ENCODE assay signal across 8 cellular contexts in the genomic region with DNA sequence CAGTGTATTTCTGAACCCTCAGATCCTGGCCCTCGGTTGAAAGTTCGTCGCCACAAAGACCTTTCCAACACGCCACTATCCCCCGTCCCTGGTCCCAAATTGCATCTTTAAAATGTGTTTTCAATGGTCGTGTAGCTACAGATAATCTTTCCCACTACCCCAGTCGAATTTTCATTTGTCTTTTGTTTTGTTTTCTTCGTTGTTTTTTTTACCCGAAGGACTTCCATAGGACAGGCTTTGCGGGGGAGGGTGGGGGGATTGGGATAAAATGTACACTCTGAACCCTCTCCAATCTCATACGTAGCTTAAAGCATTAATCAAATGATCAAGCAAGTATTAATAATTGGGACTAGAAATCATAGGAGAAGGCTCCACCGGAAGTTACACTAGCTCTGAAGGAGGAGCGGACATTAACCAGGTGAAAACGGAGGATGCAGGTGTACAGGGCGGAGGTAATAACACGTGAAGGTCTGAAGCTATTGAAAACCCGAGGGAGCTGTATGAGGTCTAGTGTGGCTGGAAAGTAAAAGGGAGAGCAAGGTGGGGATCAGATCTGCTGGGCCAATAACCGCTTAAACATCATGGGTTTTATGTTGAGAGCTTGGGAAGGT. TPM values are rescaled to one million over a fixed set of nuclear protein-coding genes. Genes with fewer than 3 reads are reported as not detected.
DNase-seq lines count a peak whose midpoint lies in the region; ATAC-seq and TF ChIP-seq lines count a peak whose summit lies in the region.

No MANE protein-coding gene starts in this region.

- no peaks in the 10 kb centered on the region for H3F3A ChIP-seq in PC-3 (ENCODE audit: low read length, unreplicated experiment)

- peak overlapping the region; percentile 83 for H3K4me2 ChIP-seq in PC-3 (ENCODE audit: low read length)

- peaks cover 5% of the 10 kb centered on the region; the same call in 1 of the 2 replicates for H3K4me1 ChIP-seq in HAP-1
- peaks cover 8% of the 10 kb centered on the region for H3K4me1 ChIP-seq in PC-3 (ENCODE audit: insufficient read depth, low read length)
- H3K4me1 ChIP-seq in sigmoid colon, result peaks cover 0 to 39% (median 28%) of the 10 kb centered on the region in 4 donors

- in situ Hi-C loops in HAP-1 (cut with MboI; ENCODE audit: low sequenced_read_pairs), result no loop called here

- BruUV-seq in PC-3 (replicated peaks; lab: Mats Ljungman, UMichigan), result TSS peak; percentile 94

- CTCF ChIA-PET in PC-3 (lab: Charles Lee), result interaction anchor here (0.6 kb wide), 1 partner anchor 390 kb away, joined by 9 read pairs; no protein-coding TSS in a partner anchor

- 9 to 18% methylated on average over 18 of the region's 18 CpGs for WGBS in sigmoid colon, 2 donors

- no peaks in the 10 kb centered on the region for H3K9me3 Mint-ChIP-seq in natural killer cell

- 0 out of 2 replicates have a peak, but pooled peaks cover 13% of the 10 kb centered on the region for H4K20me1 ChIP-seq in PC-3 (ENCODE audit: low read length)

- peak overlapping the region; percentile 95 for H3K9ac ChIP-seq in PC-3 (ENCODE audit: low read length)

- H3K79me2 ChIP-seq in PC-3 (ENCODE audit: low read length), result peaks cover 41% of the 10 kb centered on the region

- intact Hi-C loops in PC-3 (cut with micrococcal nuclease) (loop anchor here (1.0 kb wide), 2 partner anchors 32 to 403 kb away; partner anchors contain the start of gene PHF14), sigmoid colon (cut with DNase I) (loop anchor here (1.0 kb wide), 1 partner anchor 32 kb away; the partner anchor contains the start of gene PHF14), natural killer cell (cut with micrococcal nuclease) (loop anchor here (1.0 kb wide), 1 partner anchor 32 kb away; the partner anchor contains the start of gene PHF14)

- H3K27ac Mint-ChIP-seq in natural killer cell, result no peak overlapping the region

- peaks cover 0 to 4% of the 10 kb centered on the region in 2 donors for H3K27me3 Mint-ChIP-seq in natural killer cell (ENCODE audit: low read depth in 2 of 2)

- H2AFZ ChIP-seq in PC-3 (ENCODE audit: low read length), result peak overlapping the region; percentile 99

- no peaks in the 10 kb centered on the region for H3K9me3 ChIP-seq in HAP-1
- H3K9me3 ChIP-seq in PC-3 (ENCODE audit: low read length), result no peaks in the 10 kb centered on the region
- H3K9me3 ChIP-seq in sigmoid colon, result no peaks in the 10 kb centered on the region

- ATAC-seq in PC-3 (peak; percentile 2; the same call in 1 of the 2 replicates), esophagus mucosa (peak; percentile 36), natural killer cell (no peak), GM19467 (IDR thresholded peaks at IDR 0.05; ENCODE audit: unreplicated experiment) (no peak)

- no peaks in the 10 kb centered on the region for H3K9me2 ChIP-seq in PC-3 (replicated peaks; ENCODE audit: low read length)

- no peak for TF ChIP-seq EP300 in sigmoid colon (IDR thresholded peaks at IDR 0.05)

- H3K4me3 Mint-ChIP-seq in natural killer cell, result no peak overlapping the region

- H3K4me1 Mint-ChIP-seq in natural killer cell, result peaks cover 7 to 9% of the 10 kb centered on the region in 2 donors

- no peak overlapping the region for H3K27ac ChIP-seq in PC-3 (ENCODE audit: low read length)
- H3K27ac ChIP-seq in sigmoid colon, result peak overlapping the region; percentile 85 to 93 (median 90)

- H3K36me3 Mint-ChIP-seq in natural killer cell, result peaks cover 7% of the 10 kb centered on the region

- DNase-seq in AG20443 (ENCODE audit: low spot score) (peak; percentile 11), HAP-1 (ENCODE audit: low spot score in 2 of 2) (no peak), PC-3 (peak; percentile 7), sigmoid colon (no peak), kidney glomerular epithelial cell (lab: John Stamatoyannopoulos, UW) (no peak), natural killer cell (no peak)

- H3K27me3 ChIP-seq in HAP-1 (ENCODE audit: low read depth) (no peaks in the 10 kb centered on the region), PC-3 (ENCODE audit: low read length) (no peaks in the 10 kb centered on the region), sigmoid colon (no peaks in the 10 kb centered on the region)

- no peak for TF ChIP-seq POLR2A in sigmoid colon (IDR thresholded peaks at IDR 0.05)

- POLR2A ChIA-PET in PC-3 (lab: Charles Lee; ENCODE audit: unreplicated experiment), result interaction anchor here (0.6 kb wide), 1 partner anchor 8 kb away, joined by 3 read pairs; no protein-coding TSS in a partner anchor

- H3K36me3 ChIP-seq in HAP-1 (replicated peaks) (peaks cover 26% of the 10 kb centered on the region), PC-3 (ENCODE audit: low read depth, low read length) (peaks cover 18% of the 10 kb centered on the region), sigmoid colon (peaks cover 0 to 23% (median 4%) of the 10 kb centered on the region in 4 donors)

- H3K4me3 ChIP-seq in HAP-1 (peak overlapping the region; percentile 77), PC-3 (ENCODE audit: low read length) (peak overlapping the region; percentile 96), sigmoid colon (peak overlapping the region; percentile 62 to 78 (median 74))

- TF ChIP-seq CTCF in PC-3 (conservative IDR thresholded peaks at IDR 0.05; ENCODE audit: low read depth, low read length) (no peak), sigmoid colon (IDR thresholded peaks at IDR 0.05) (no peak), natural killer cell (IDR thresholded peaks at IDR 0.05) (no peak)

RNA-seq across cellular contexts. Expression of gene PHF14, which starts 32.8 kb away (rescaled TPM):
- total RNA-seq in PC-3 (2014; rRNA removed) (35.4 and 42.6 TPM in 2 replicates), esophagus mucosa (23.1 TPM), sigmoid colon (10 to 100 TPM; 28.8 to 47.6 (median 35.2) TPM), natural killer cell (10 to 100 TPM; 23.6 to 30.8 (median 27.7) TPM)
- polyA plus RNA-seq in sigmoid colon, result 10 to 100 TPM; 10.8 to 16.9 (median 14.8) TPM

Comparison
In these comparisons a context has a peak if more than half of its experiments do, and no peak if none do; other contexts are left out.
1. DNase-seq: peak in AG20443 (single experiment) and PC-3 (single experiment); none in HAP-1 (0 of 2), sigmoid colon (single experiment), kidney glomerular epithelial cell (single experiment) and natural killer cell (single experiment).
2. ATAC-seq: peak in PC-3 (single experiment) and esophagus mucosa (single experiment); none in natural killer cell (0 of 3) and GM19467 (single experiment).
3. Peak in every context shown above with its lines, with median percentiles within 50 percentile points of each other: H3K4me3 ChIP-seq.